8 cellular contexts compared by ENCODE assay signal in genomic region chr6:14117158-14118090, GRCh38. TPM values are rescaled to one million over a fixed set of nuclear protein-coding genes. Genes with fewer than 3 reads are reported as not detected.
A peak's percentile ranks its signal among the peaks of the same experiment; 100 is the strongest.
DNase-seq lines count a peak whose midpoint lies in the region; ATAC-seq and TF ChIP-seq lines count a peak whose summit lies in the region.

Gene CD83 (plus strand): TSS chr6:14117772. CDS start chr6:14117812, 40 bp downstream.

- H3K27ac ChIP-seq in coronary artery (peak within 1 kb of the TSS; percentile 51), right lobe of liver (peak within 1 kb of the TSS in 2 of 3 donors; percentile 46 to 76)

- peak; percentile 65 for DNase-seq in NK-92 treated with Interleukin-12 subunit alpha and Interleukin-12 subunit beta, amount 100 ng/mL, for 24 hours (lab: John Stamatoyannopoulos, UW)
- DNase-seq in NK-92 (lab: John Stamatoyannopoulos, UW; ENCODE audit: unreplicated experiment) (no peak), NCI-H2196 treated with DMSO at 0.1 percent for 48 hours (lab: John Stamatoyannopoulos, UW; ENCODE audit: unreplicated experiment) (peak; percentile 56), coronary artery (ENCODE audit: low spot score) (peak; percentile 64), right lobe of liver (peak; percentile 81 to 89 (median 86))
- DNase-seq in activated CD4-positive, alpha-beta T cell treated with anti-CD3 and anti-CD28 coated beads for 48 hours: peak; percentile 78
- DNase-seq in stimulated activated CD4-positive, alpha-beta T cell treated with anti-CD3 and anti-CD28 coated beads, Interleukin-4, amount 100 ng/mL, for 48 hours (ENCODE audit: low read depth in 2 of 2): peak; percentile 59 to 74

- TF ChIP-seq POLR2A in right lobe of liver (IDR thresholded peaks at IDR 0.05): peak; percentile 69

- H3K4me3 ChIP-seq in coronary artery (peak within 1 kb of the TSS; percentile 80), right lobe of liver (peak within 1 kb of the TSS; percentile 50 to 86 (median 77))

- WGBS in right lobe of liver (ENCODE audit: insufficient coverage, low coverage, low lambda C conversion rate, missing lambda C conversion rate): 8% methylated on average over 5 of the region's 106 CpGs

- intact Hi-C loops in right lobe of liver (cut with DNase I): no loop called here

- H3K4me1 ChIP-seq in right lobe of liver: no peaks in the 10 kb centered on the region

- H3K36me3 ChIP-seq in right lobe of liver: no peaks in the 10 kb centered on the region

- TF ChIP-seq CTCF in coronary artery (IDR thresholded peaks at IDR 0.05) (no peak), right lobe of liver (IDR thresholded peaks at IDR 0.05) (no peak)

- H3K9me3 ChIP-seq in right lobe of liver: no peaks in the 10 kb centered on the region

- H3K27me3 ChIP-seq in right lobe of liver: no peaks in the 10 kb centered on the region

- ATAC-seq in HG02852 (IDR thresholded peaks at IDR 0.05; ENCODE audit: unreplicated experiment): peak; percentile 59
- peak; percentile 95 to 98 (median 97) for ATAC-seq in right lobe of liver

RNA-seq across cellular contexts. Expression of gene CD83, which starts in this region (rescaled TPM):
- 1 to 10 TPM in 4 of 6 experiments, under 1 TPM in 2; 0.32 to 5.2 (median 1.1) TPM for total RNA-seq in right lobe of liver
